ENCODE assay signal across 15 cellular contexts in the genomic region with DNA sequence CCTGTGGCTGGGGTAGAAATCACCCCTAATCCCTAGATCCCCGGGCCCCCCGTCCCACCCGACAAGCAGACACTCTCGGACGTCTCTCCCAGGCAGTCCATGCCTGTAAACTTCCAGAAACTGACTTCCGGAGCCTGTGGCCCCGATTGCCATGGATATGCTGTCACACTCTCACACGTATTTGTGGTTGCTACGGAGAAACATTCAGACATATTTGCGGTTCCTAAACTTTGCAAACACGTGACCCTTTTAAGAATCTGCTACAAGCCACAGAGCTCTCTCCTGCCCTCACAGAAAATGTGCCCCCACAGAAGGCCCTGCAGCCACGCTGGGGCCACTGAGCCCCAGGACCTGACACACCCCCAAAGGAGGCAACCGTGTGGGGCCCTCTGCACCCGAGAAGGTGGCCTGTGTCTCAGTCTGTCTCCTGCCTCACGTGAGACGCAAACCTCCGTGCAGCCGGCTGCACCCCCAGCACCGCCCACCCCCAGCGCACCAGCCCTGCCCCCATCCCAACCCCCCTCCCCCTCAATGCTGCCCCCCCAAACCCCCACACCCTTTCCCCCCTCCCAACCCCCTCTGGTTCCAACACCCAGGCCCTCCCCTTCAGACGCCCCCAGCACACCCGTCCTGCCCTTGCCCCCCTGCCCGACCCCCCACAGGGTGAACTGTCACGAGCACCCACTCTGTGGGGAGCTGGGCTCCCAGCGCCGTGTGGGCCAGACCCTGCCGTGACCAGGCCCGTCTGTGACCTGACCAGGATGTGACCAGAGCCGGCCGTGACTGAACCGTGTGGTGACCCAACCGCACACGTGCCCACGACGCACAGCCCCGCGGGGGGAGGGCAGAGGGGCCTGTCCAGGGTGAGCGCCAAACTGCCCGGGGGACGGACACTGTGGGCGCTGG.
DNase-seq lines count a peak whose midpoint lies in the region; ATAC-seq, FAIRE-seq and TF ChIP-seq lines count a peak whose summit lies in the region.
"Had no signal": no experiment of that assay in that cellular context is flagged by ENCODE, and none has a peak within 500 bp of the region (broad histone marks: within the 10 kb centered on the region; RNA-seq: fewer than 3 reads in every experiment).

No MANE protein-coding gene starts in this region.

- H3K27ac ChIP-seq in AG04450 (ENCODE audit: low read depth, low read length), result peak overlapping the region; percentile 82
- H3K27ac ChIP-seq: breast epithelium, spleen had no signal

- no peak for ATAC-seq in HG02885 (IDR thresholded peaks at IDR 0.05; ENCODE audit: poor library complexity, unreplicated experiment)
- ATAC-seq: WTC11 had no signal

- DNase-seq in AG04450 (ENCODE audit: low read depth, low spot score) (peak; percentile 87), H54 (ENCODE audit: insufficient read length, low spot score) (peak; percentile 40), astrocyte of the hippocampus (ENCODE audit: low read depth, low spot score) (peak; percentile 68), kidney tubule cell (ENCODE audit: low spot score) (peak; percentile 2), HTR-8/SVneo (ENCODE audit: insufficient read length, low spot score) (no peak), HPDE6-E6E7 (ENCODE audit: extremely low spot score) (no peak)
- no peak for DNase-seq in activated CD8-positive, alpha-beta memory T cell treated with anti-CD3 and anti-CD28 coated beads, Interleukin-2, amount 50 U/mL, for 4 hours
- DNase-seq: activated T-cell treated with anti-CD3 and anti-CD28 coated beads, Interleukin-2, amount 50 U/mL, for 24 hours; naive B cell; NCI-H1105 treated with DMSO at 0.1 percent for 48 hours; NCI-H69; spleen had no signal

- FAIRE-seq in H54 (lab: Jason Lieb, UNC) (no peak), HTR-8/SVneo (lab: Jason Lieb, UNC) (no peak)

- POLR2A ChIA-PET in AG04450 (lab: Yijun Ruan, JAX), result interaction anchor here (0.7 to 1.0 kb wide), 4 partner anchors 8 to 453 kb away, joined by 3 to 5 read pairs (median 3); no protein-coding TSS in a partner anchor

- TF ChIP-seq CTCF in AG04450 (IDR thresholded peaks at IDR 0.05; ENCODE audit: low read depth, low read length), result no peak

- no peak for TF ChIP-seq POLR2A in H54 (IDR thresholded peaks at IDR 0.05; ENCODE audit: low read depth, low read length)

- peak overlapping the region; percentile 20 for H3K4me3 ChIP-seq in AG04450 (ENCODE audit: low read depth, low read length)
- H3K4me3 ChIP-seq: breast epithelium, spleen had no signal

- CTCF ChIA-PET in AG04450 (lab: Charles Lee), result no interaction called here

- peaks cover 11% of the 10 kb centered on the region; the same call in 1 of the 2 replicates for H3K9me3 ChIP-seq in AG04450 (ENCODE audit: control insufficient read depth, insufficient read depth, low read length)
- H3K9me3 ChIP-seq: breast epithelium, spleen had no signal

- H3K27me3 ChIP-seq in AG04450 (ENCODE audit: control insufficient read depth, insufficient read depth, low read length), result no peaks in the 10 kb centered on the region
- H3K27me3 ChIP-seq: breast epithelium, spleen had no signal

Comparison
In these comparisons a context has a peak if more than half of its experiments do, and no peak if none do; other contexts are left out.
1. DNase-seq: peak in AG04450 (single experiment), H54 (single experiment), astrocyte of the hippocampus (single experiment) and kidney tubule cell (single experiment); none in HTR-8/SVneo (single experiment), HPDE6-E6E7 (single experiment) and activated CD8-positive, alpha-beta memory T cell treated with anti-CD3 and anti-CD28 coated beads, Interleukin-2, amount 50 U/mL, for 4 hours (single experiment).